ENCODE assay signal across 13 cellular contexts in genomic region chr3:187828571-187829452, GRCh38.
A peak's percentile ranks its signal among the peaks of the same experiment; 100 is the strongest.
DNase-seq lines count a peak whose midpoint lies in the region; ATAC-seq, FAIRE-seq and TF ChIP-seq lines count a peak whose summit lies in the region.
"Had no signal": no experiment of that assay in that cellular context is flagged by ENCODE, and none has a peak within 500 bp of the region (broad histone marks: within the 10 kb centered on the region; RNA-seq: fewer than 3 reads in every experiment).

No MANE protein-coding gene starts in this region.

- H3K27me3 Mint-ChIP-seq in naive B cell = no peaks in the 10 kb centered on the region

- no peaks in the 10 kb centered on the region for H3K36me3 ChIP-seq in pancreas
- H3K36me3 ChIP-seq: heart left ventricle had no signal

- peaks cover 0 to 4% of the 10 kb centered on the region in 2 donors for H3K36me3 Mint-ChIP-seq in naive B cell

- no peak overlapping the region for H3K4me3 Mint-ChIP-seq in naive B cell
- H3K4me3 Mint-ChIP-seq: nephron had no signal

- TF ChIP-seq CTCF in pancreas (IDR thresholded peaks at IDR 0.05) (no peak), coronary artery (IDR thresholded peaks at IDR 0.05) (no peak)

- peak overlapping the region in 1 of 6 donors; percentile 33 for H3K27ac Mint-ChIP-seq in naive B cell
- H3K27ac Mint-ChIP-seq: nephron had no signal

- WGBS in pancreas, 2 donors = 92 to 93% methylated on average over 7 of the region's 7 CpGs

- H3K4me3 ChIP-seq in pancreas (no peak overlapping the region), coronary artery (no peak overlapping the region)
- H3K4me3 ChIP-seq: heart left ventricle had no signal

- H3K4me1 ChIP-seq in pancreas = no peaks in the 10 kb centered on the region
- H3K4me1 ChIP-seq: heart left ventricle had no signal

- H3K4me1 Mint-ChIP-seq in naive B cell = peaks cover 7 to 11% (median 10%) of the 10 kb centered on the region in 3 donors

- H3K27me3 ChIP-seq in pancreas = no peaks in the 10 kb centered on the region
- H3K27me3 ChIP-seq: heart left ventricle had no signal

- DNase-seq in GM18507 (ENCODE audit: extremely low spot score, insufficient read length, low read depth) (peak; percentile 7), naive B cell (no peak), pancreas (no peak), occipital lobe (lab: John Stamatoyannopoulos, UW) (no peak), coronary artery (ENCODE audit: low spot score) (no peak)
- DNase-seq: activated CD4-positive, alpha-beta T cell treated with anti-CD3 and anti-CD28 coated beads for 1 hour; heart left ventricle; NCI-H2107 had no signal

- intact Hi-C loops in pancreas (cut with DNase I) = no loop called here

- ATAC-seq in GM21515 (IDR thresholded peaks at IDR 0.05; ENCODE audit: unreplicated experiment) (peak; percentile 77), HG03432 (IDR thresholded peaks at IDR 0.05; ENCODE audit: unreplicated experiment) (peak; percentile 90), naive B cell (ENCODE audit: low read depth in 2 of 2) (peak; percentile 51 to 62), pancreas (no peak)
- ATAC-seq in activated CD4-positive, CD25-positive, alpha-beta regulatory T cell treated with anti-CD3 and anti-CD28 coated beads, Interleukin-2, amount 50 U/mL, for 24 hours = no peak
- ATAC-seq: heart left ventricle had no signal

- no peaks in the 10 kb centered on the region for H3K9me3 Mint-ChIP-seq in naive B cell
- H3K9me3 Mint-ChIP-seq: nephron had no signal

- FAIRE-seq in GM18507 (lab: Jason Lieb, UNC) (peak; percentile 62), pancreas (lab: Jason Lieb, UNC) (no peak)
- FAIRE-seq: bronchial epithelial cell had no signal

- H3K27ac ChIP-seq in pancreas = no peak overlapping the region
- no peak overlapping the region for H3K27ac ChIP-seq in coronary artery
- H3K27ac ChIP-seq: heart left ventricle had no signal

- no peaks in the 10 kb centered on the region for H3K9me3 ChIP-seq in pancreas
- H3K9me3 ChIP-seq: heart left ventricle had no signal

Comparison
In these comparisons a context has a peak if more than half of its experiments do, and no peak if none do; other contexts are left out.
1. ATAC-seq: peak in GM21515 (single experiment), HG03432 (single experiment) and naive B cell (2 of 2); none in pancreas (0 of 4) and activated CD4-positive, CD25-positive, alpha-beta regulatory T cell treated with anti-CD3 and anti-CD28 coated beads, Interleukin-2, amount 50 U/mL, for 24 hours (0 of 2).